Comparison of ENCODE assay signal across 1 cellular context in the genomic region with DNA sequence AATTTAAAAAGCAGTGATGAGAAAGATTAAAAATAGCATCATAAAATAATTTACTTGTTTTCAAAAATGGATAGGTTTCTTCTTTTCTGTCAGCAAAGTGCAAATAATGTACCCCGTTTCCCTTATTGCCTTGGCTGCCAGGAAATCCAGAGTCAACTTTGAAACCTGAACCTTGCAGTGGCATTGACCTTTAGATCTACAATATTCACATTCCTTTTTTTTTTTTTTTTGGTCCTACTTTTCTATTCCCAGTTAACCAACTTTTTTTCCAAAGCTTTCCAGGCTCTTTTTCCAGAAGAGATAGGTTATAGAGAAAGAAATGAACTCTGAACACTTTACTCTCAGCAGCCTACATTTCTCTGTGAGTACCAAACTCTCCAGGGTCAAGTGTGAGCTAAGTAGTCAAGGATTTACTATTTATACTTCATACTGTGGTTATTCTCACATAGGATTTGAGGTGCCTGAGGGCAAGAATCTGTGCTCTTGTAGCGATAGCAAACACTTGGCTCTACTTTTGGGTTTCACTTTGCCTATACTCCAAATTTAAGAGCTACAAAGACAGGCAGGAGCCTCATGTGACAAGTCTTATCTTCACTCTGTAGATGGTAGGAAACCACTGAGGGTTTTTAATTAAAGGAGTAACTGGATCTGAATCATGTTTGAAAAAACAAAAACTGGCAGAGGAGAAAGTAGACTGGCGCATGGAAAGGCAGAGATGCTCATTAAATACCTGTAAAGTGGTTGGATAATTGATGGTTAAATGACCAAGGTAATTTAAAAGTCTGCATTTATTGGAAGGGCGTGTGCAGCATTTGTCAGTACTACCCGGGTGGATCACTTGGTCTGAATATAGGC.
A peak's percentile ranks its signal among the peaks of the same experiment; 100 is the strongest.
TF ChIP-seq lines count a peak whose summit lies in the region.

No MANE protein-coding gene starts in this region.

TF ChIP-seq in HepG2, 621 proteins besides CTCF, POLR2A, EP300 and RAD21 (continued from another document and continues in another):
- TF ChIP-seq, protein P1, sequence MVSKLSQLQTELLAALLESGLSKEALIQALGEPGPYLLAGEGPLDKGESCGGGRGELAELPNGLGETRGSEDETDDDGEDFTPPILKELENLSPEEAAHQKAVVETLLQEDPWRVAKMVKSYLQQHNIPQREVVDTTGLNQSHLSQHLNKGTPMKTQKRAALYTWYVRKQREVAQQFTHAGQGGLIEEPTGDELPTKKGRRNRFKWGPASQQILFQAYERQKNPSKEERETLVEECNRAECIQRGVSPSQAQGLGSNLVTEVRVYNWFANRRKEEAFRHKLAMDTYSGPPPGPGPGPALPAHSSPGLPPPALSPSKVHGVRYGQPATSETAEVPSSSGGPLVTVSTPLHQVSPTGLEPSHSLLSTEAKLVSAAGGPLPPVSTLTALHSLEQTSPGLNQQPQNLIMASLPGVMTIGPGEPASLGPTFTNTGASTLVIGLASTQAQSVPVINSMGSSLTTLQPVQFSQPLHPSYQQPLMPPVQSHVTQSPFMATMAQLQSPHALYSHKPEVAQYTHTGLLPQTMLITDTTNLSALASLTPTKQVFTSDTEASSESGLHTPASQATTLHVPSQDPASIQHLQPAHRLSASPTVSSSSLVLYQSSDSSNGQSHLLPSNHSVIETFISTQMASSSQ (IDR thresholded peaks at IDR 0.05; ENCODE audit: low read depth): peak; percentile 89
- TF ChIP-seq, protein P1 (CRISPR knock-in tag; IDR thresholded peaks at IDR 0.05; ENCODE audit: borderline replicate concordance): peak; percentile 96
- TF ChIP-seq, protein P2, sequence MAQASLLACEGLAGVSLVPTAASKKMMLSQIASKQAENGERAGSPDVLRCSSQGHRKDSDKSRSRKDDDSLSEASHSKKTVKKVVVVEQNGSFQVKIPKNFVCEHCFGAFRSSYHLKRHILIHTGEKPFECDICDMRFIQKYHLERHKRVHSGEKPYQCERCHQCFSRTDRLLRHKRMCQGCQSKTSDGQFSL (CRISPR knock-in tag; IDR thresholded peaks at IDR 0.05): no peak
- no peak for TF ChIP-seq EZH2 (conservative IDR thresholded peaks at IDR 0.05; ENCODE audit: low read depth, low read length)
- peak; percentile 84; the same call in 1 of the 2 replicates for TF ChIP-seq POLR2G (IDR thresholded peaks at IDR 0.05; ENCODE audit: low read depth, low read length)
- TF ChIP-seq ZNF883 (CRISPR knock-in tag; IDR thresholded peaks at IDR 0.05; ENCODE audit: not compliant biosample characterization): no peak
- peak; percentile 16; the same call in 1 of the 2 replicates for TF ChIP-seq ZFY (CRISPR knock-in tag; IDR thresholded peaks at IDR 0.05)
- TF ChIP-seq, protein P3, sequence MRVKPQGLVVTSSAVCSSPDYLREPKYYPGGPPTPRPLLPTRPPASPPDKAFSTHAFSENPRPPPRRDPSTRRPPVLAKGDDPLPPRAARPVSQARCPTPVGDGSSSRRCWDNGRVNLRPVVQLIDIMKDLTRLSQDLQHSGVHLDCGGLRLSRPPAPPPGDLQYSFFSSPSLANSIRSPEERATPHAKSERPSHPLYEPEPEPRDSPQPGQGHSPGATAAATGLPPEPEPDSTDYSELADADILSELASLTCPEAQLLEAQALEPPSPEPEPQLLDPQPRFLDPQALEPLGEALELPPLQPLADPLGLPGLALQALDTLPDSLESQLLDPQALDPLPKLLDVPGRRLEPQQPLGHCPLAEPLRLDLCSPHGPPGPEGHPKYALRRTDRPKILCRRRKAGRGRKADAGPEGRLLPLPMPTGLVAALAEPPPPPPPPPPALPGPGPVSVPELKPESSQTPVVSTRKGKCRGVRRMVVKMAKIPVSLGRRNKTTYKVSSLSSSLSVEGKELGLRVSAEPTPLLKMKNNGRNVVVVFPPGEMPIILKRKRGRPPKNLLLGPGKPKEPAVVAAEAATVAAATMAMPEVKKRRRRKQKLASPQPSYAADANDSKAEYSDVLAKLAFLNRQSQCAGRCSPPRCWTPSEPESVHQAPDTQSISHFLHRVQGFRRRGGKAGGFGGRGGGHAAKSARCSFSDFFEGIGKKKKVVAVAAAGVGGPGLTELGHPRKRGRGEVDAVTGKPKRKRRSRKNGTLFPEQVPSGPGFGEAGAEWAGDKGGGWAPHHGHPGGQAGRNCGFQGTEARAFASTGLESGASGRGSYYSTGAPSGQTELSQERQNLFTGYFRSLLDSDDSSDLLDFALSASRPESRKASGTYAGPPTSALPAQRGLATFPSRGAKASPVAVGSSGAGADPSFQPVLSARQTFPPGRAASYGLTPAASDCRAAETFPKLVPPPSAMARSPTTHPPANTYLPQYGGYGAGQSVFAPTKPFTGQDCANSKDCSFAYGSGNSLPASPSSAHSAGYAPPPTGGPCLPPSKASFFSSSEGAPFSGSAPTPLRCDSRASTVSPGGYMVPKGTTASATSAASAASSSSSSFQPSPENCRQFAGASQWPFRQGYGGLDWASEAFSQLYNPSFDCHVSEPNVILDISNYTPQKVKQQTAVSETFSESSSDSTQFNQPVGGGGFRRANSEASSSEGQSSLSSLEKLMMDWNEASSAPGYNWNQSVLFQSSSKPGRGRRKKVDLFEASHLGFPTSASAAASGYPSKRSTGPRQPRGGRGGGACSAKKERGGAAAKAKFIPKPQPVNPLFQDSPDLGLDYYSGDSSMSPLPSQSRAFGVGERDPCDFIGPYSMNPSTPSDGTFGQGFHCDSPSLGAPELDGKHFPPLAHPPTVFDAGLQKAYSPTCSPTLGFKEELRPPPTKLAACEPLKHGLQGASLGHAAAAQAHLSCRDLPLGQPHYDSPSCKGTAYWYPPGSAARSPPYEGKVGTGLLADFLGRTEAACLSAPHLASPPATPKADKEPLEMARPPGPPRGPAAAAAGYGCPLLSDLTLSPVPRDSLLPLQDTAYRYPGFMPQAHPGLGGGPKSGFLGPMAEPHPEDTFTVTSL (CRISPR knock-in tag; IDR thresholded peaks at IDR 0.05; ENCODE audit: borderline replicate concordance): peak; percentile 76; the same call in 1 of the 2 replicates
- TF ChIP-seq PITX1 (CRISPR knock-in tag; IDR thresholded peaks at IDR 0.05): peak; percentile 59; the same call in 1 of the 2 replicates
- TF ChIP-seq NPAS2 (CRISPR knock-in tag; IDR thresholded peaks at IDR 0.05; ENCODE audit: borderline replicate concordance): no peak
- TF ChIP-seq, protein P4, sequence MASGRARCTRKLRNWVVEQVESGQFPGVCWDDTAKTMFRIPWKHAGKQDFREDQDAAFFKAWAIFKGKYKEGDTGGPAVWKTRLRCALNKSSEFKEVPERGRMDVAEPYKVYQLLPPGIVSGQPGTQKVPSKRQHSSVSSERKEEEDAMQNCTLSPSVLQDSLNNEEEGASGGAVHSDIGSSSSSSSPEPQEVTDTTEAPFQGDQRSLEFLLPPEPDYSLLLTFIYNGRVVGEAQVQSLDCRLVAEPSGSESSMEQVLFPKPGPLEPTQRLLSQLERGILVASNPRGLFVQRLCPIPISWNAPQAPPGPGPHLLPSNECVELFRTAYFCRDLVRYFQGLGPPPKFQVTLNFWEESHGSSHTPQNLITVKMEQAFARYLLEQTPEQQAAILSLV (CRISPR knock-in tag; IDR thresholded peaks at IDR 0.05; ENCODE audit: borderline replicate concordance): 0 out of 2 replicates have a peak, but pooled peaks have one; percentile 8
- TF ChIP-seq SSRP1 (CRISPR knock-in tag; IDR thresholded peaks at IDR 0.05): peak; percentile 99
- TF ChIP-seq STAG1 (CRISPR knock-in tag; IDR thresholded peaks at IDR 0.05): peak; percentile 32; the same call in 1 of the 2 replicates
- TF ChIP-seq, protein P5, sequence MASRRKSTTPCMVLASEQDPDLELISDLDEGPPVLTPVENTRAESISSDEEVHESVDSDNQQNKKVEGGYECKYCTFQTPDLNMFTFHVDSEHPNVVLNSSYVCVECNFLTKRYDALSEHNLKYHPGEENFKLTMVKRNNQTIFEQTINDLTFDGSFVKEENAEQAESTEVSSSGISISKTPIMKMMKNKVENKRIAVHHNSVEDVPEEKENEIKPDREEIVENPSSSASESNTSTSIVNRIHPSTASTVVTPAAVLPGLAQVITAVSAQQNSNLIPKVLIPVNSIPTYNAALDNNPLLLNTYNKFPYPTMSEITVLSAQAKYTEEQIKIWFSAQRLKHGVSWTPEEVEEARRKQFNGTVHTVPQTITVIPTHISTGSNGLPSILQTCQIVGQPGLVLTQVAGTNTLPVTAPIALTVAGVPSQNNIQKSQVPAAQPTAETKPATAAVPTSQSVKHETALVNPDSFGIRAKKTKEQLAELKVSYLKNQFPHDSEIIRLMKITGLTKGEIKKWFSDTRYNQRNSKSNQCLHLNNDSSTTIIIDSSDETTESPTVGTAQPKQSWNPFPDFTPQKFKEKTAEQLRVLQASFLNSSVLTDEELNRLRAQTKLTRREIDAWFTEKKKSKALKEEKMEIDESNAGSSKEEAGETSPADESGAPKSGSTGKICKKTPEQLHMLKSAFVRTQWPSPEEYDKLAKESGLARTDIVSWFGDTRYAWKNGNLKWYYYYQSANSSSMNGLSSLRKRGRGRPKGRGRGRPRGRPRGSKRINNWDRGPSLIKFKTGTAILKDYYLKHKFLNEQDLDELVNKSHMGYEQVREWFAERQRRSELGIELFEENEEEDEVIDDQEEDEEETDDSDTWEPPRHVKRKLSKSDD (CRISPR knock-in tag; IDR thresholded peaks at IDR 0.05; ENCODE audit: low read depth): no peak; the same call in 1 of the 2 replicates
- TF ChIP-seq, protein P6, sequence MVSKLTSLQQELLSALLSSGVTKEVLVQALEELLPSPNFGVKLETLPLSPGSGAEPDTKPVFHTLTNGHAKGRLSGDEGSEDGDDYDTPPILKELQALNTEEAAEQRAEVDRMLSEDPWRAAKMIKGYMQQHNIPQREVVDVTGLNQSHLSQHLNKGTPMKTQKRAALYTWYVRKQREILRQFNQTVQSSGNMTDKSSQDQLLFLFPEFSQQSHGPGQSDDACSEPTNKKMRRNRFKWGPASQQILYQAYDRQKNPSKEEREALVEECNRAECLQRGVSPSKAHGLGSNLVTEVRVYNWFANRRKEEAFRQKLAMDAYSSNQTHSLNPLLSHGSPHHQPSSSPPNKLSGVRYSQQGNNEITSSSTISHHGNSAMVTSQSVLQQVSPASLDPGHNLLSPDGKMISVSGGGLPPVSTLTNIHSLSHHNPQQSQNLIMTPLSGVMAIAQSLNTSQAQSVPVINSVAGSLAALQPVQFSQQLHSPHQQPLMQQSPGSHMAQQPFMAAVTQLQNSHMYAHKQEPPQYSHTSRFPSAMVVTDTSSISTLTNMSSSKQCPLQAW (CRISPR knock-in tag; IDR thresholded peaks at IDR 0.05): 0 out of 2 replicates have a peak, but pooled peaks have one; percentile 17
- peak; percentile 61; the same call in 1 of the 2 replicates for TF ChIP-seq ZNF629 (CRISPR knock-in tag; conservative IDR thresholded peaks at IDR 0.05)
- no peak for TF ChIP-seq ZNF33B (CRISPR knock-in tag; IDR thresholded peaks at IDR 0.05)
- no peak for TF ChIP-seq MXI1 (IDR thresholded peaks at IDR 0.05; ENCODE audit: borderline replicate concordance, low read depth, low read length)
- TF ChIP-seq, protein P7, sequence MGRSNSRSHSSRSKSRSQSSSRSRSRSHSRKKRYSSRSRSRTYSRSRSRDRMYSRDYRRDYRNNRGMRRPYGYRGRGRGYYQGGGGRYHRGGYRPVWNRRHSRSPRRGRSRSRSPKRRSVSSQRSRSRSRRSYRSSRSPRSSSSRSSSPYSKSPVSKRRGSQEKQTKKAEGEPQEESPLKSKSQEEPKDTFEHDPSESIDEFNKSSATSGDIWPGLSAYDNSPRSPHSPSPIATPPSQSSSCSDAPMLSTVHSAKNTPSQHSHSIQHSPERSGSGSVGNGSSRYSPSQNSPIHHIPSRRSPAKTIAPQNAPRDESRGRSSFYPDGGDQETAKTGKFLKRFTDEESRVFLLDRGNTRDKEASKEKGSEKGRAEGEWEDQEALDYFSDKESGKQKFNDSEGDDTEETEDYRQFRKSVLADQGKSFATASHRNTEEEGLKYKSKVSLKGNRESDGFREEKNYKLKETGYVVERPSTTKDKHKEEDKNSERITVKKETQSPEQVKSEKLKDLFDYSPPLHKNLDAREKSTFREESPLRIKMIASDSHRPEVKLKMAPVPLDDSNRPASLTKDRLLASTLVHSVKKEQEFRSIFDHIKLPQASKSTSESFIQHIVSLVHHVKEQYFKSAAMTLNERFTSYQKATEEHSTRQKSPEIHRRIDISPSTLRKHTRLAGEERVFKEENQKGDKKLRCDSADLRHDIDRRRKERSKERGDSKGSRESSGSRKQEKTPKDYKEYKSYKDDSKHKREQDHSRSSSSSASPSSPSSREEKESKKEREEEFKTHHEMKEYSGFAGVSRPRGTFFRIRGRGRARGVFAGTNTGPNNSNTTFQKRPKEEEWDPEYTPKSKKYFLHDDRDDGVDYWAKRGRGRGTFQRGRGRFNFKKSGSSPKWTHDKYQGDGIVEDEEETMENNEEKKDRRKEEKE (IDR thresholded peaks at IDR 0.05): no peak
- no peak for TF ChIP-seq ZNF841 (CRISPR knock-in tag; IDR thresholded peaks at IDR 0.05; ENCODE audit: borderline replicate concordance)
- no peak for TF ChIP-seq ZNF354B (CRISPR knock-in tag; IDR thresholded peaks at IDR 0.05)
- TF ChIP-seq RFXANK (CRISPR knock-in tag; IDR thresholded peaks at IDR 0.05): no peak
- TF ChIP-seq, protein P8, sequence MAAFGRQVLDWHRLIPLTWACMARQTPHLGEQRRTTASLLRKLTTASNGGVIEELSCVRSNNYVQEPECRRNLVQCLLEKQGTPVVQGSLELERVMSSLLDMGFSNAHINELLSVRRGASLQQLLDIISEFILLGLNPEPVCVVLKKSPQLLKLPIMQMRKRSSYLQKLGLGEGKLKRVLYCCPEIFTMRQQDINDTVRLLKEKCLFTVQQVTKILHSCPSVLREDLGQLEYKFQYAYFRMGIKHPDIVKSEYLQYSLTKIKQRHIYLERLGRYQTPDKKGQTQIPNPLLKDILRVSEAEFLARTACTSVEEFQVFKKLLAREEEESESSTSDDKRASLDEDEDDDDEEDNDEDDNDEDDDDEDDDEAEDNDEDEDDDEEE (CRISPR knock-in tag; IDR thresholded peaks at IDR 0.05): no peak
- TF ChIP-seq, protein P9, sequence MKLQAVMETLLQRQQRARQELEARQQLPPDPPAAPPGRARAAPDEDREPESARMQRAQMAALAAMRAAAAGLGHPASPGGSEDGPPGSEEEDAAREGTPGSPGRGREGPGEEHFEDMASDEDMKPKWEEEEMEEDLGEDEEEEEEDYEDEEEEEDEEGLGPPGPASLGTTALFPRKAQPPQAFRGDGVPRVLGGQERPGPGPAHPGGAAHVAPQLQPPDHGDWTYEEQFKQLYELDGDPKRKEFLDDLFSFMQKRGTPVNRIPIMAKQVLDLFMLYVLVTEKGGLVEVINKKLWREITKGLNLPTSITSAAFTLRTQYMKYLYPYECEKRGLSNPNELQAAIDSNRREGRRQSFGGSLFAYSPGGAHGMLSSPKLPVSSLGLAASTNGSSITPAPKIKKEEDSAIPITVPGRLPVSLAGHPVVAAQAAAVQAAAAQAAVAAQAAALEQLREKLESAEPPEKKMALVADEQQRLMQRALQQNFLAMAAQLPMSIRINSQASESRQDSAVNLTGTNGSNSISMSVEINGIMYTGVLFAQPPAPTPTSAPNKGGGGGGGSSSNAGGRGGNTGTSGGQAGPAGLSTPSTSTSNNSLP (IDR thresholded peaks at IDR 0.05; ENCODE audit: low read depth, low read length): peak; percentile 96
- TF ChIP-seq SNAPC2 (CRISPR knock-in tag; IDR thresholded peaks at IDR 0.05): no peak
